ENCODE assay signal across 12 cellular contexts in genomic region chr22:19730141-19730661, GRCh38. TPM values are rescaled to one million over a fixed set of nuclear protein-coding genes. Genes with fewer than 3 reads are reported as not detected.
DNase-seq lines count a peak whose midpoint lies in the region; ATAC-seq, FAIRE-seq and TF ChIP-seq lines count a peak whose summit lies in the region.
"Had no signal": no experiment of that assay in that cellular context is flagged by ENCODE, and none has a peak within 500 bp of the region (broad histone marks: within the 10 kb centered on the region; RNA-seq: fewer than 3 reads in every experiment).

No MANE protein-coding gene starts in this region.

- no peaks in the 10 kb centered on the region for H3K9me2 ChIP-seq in OCI-LY1 (ENCODE audit: low read depth, low read length)

- no peaks in the 10 kb centered on the region for H3K79me1 ChIP-seq in H1 (ENCODE audit: low read depth, low read length)

- no peak for FAIRE-seq in H1 (lab: Jason Lieb, UNC)
- FAIRE-seq: colon, H54 had no signal

- H3K4me1 Mint-ChIP-seq in CD8-positive, alpha-beta memory T cell: peaks cover 0 to 4% (median 2%) of the 10 kb centered on the region in 3 donors

- H3K4ac ChIP-seq in H1 (replicated peaks; ENCODE audit: insufficient read length, low read depth, low read length): no peak overlapping the region

- peak overlapping the region; percentile 38 for H3K27ac ChIP-seq in CD8-positive, alpha-beta memory T cell (ENCODE audit: low read depth, low read length)
- H3K27ac ChIP-seq in OCI-LY1 (ENCODE audit: low read depth, low read length, poor library complexity, severe bottlenecking): no peak overlapping the region
- no peak overlapping the region for H3K27ac ChIP-seq in H1 (ENCODE audit: low read depth, low read length)
- no peak overlapping the region for H3K27ac ChIP-seq in osteoblast (ENCODE audit: low read depth, low read length)
- H3K27ac ChIP-seq: gastroesophageal sphincter had no signal

- TF ChIP-seq EP300 in H1 (IDR thresholded peaks at IDR 0.05; ENCODE audit: borderline replicate concordance in 1 of 2, low read depth in 2 of 2, low read length in 2 of 2): no peak

- no peak for TF ChIP-seq POLR2A in H1 (IDR thresholded peaks at IDR 0.05; ENCODE audit: control extremely low read depth in 1 of 2, low read depth in 2 of 2, low read length in 2 of 2)

- no peak overlapping the region for H3K23ac ChIP-seq in H1 (ENCODE audit: insufficient read length)

- H3K9me3 ChIP-seq in CD8-positive, alpha-beta memory T cell (ENCODE audit: low read length): no peaks in the 10 kb centered on the region
- H3K9me3 ChIP-seq in OCI-LY1 (ENCODE audit: low read length) (no peaks in the 10 kb centered on the region), H1 (ENCODE audit: insufficient read depth in 2 of 2, low read depth in 1 of 2, low read length in 1 of 2) (no peaks in the 10 kb centered on the region), osteoblast (ENCODE audit: low read depth, low read length) (no peaks in the 10 kb centered on the region), MG63 (no peaks in the 10 kb centered on the region)
- H3K9me3 ChIP-seq: gastroesophageal sphincter had no signal

- no peak overlapping the region for H3K18ac ChIP-seq in H1 (ENCODE audit: extremely low read depth, low read length)

- DNase-seq in CD8-positive, alpha-beta memory T cell: no peak
- DNase-seq in H1 (ENCODE audit: low read depth in 1 of 2, low spot score in 2 of 2) (peak in 1 of 2 experiments; percentile 54), osteoblast (ENCODE audit: insufficient read length, low spot score, missing footprints) (no peak), germinal center (ENCODE audit: low spot score) (no peak), MG63 (no peak), islet precursor cell (no peak)

- CTCF ChIA-PET in CD8-positive, alpha-beta memory T cell (lab: Charles Lee): interaction anchor here (0.6 to 6.5 kb wide), 33 partner anchors 10 to 399 kb away, joined by 3 to 111 read pairs (median 4); no protein-coding TSS in a partner anchor
- CTCF ChIA-PET in H1 (lab: Charles Lee; ENCODE audit: partially characterized antibody): interaction anchor here (0.6 to 7.0 kb wide), 63 partner anchors 9 to 1950 kb away, joined by 3 to 168 read pairs (median 4); no protein-coding TSS in a partner anchor

- no peak overlapping the region for H2BK120ac ChIP-seq in H1 (replicated peaks; ENCODE audit: low read depth, low read length)

- peaks cover 9% of the 10 kb centered on the region for H3K4me1 ChIP-seq in CD8-positive, alpha-beta memory T cell (ENCODE audit: insufficient read depth, low read length)
- H3K4me1 ChIP-seq in OCI-LY1 (ENCODE audit: insufficient read depth, low read length, severe bottlenecking) (no peaks in the 10 kb centered on the region), H1 (replicated peaks in 1 of 4; ENCODE audit: control insufficient read depth in 3 of 4, insufficient read depth in 4 of 4, low read length in 3 of 4) (peaks cover 0 to 4% (median 2%) of the 10 kb centered on the region in 4 experiments; a peak in 2 of 7 replicates), osteoblast (ENCODE audit: insufficient read depth, low read length) (no peaks in the 10 kb centered on the region)

- no peak for ATAC-seq in GM21390 (IDR thresholded peaks at IDR 0.05; ENCODE audit: unreplicated experiment)

- no peak overlapping the region for H2AFZ ChIP-seq in OCI-LY1 (ENCODE audit: low read length)
- H2AFZ ChIP-seq in H1 (ENCODE audit: low read length): no peak overlapping the region
- peak overlapping the region; percentile 91 for H2AFZ ChIP-seq in osteoblast (ENCODE audit: low read length)

- H3K4me3 ChIP-seq in CD8-positive, alpha-beta memory T cell (ENCODE audit: low read length): no peak overlapping the region
- no peak overlapping the region for H3K4me3 ChIP-seq in OCI-LY1 (ENCODE audit: low read depth, low read length, poor library complexity, severe bottlenecking)
- no peak overlapping the region for H3K4me3 ChIP-seq in H1 (ENCODE audit: extremely low read depth in 1 of 4, insufficient read depth in 2 of 4, low read depth in 3 of 4, low read length in 4 of 4)
- H3K4me3 ChIP-seq in osteoblast (ENCODE audit: insufficient read depth, low read length): no peak overlapping the region
- no peak overlapping the region for H3K4me3 ChIP-seq in MG63

- no peaks in the 10 kb centered on the region for H3K79me2 ChIP-seq in OCI-LY1 (ENCODE audit: insufficient read depth, low read length)
- no peaks in the 10 kb centered on the region for H3K79me2 ChIP-seq in H1 (ENCODE audit: control insufficient read depth in 1 of 2, insufficient read depth in 2 of 2, low read length in 2 of 2)
- H3K79me2 ChIP-seq in osteoblast (ENCODE audit: insufficient read depth, low read length): no peaks in the 10 kb centered on the region

- 0 out of 2 replicates have a peak overlapping the region, but pooled peaks have one; percentile 60 for H2BK5ac ChIP-seq in H1 (ENCODE audit: low read depth, low read length)

- peak overlapping the region; percentile 82 for H4K8ac ChIP-seq in H1 (ENCODE audit: extremely low read depth, insufficient read depth, low read length)

- no peak overlapping the region for H3K14ac ChIP-seq in H1 (ENCODE audit: insufficient read length)

- no peak overlapping the region for H2AK5ac ChIP-seq in H1 (ENCODE audit: low read depth, low read length)

- H4K91ac ChIP-seq in H1 (replicated peaks; ENCODE audit: insufficient read length, low read length): peak overlapping the region; percentile 93

- POLR2A ChIA-PET in CD8-positive, alpha-beta memory T cell (lab: Charles Lee): interaction anchor here (1.2 kb wide), 1 partner anchor 180 kb away, joined by 4 read pairs; no protein-coding TSS in a partner anchor
- POLR2A ChIA-PET in H1 (lab: Charles Lee; ENCODE audit: partially characterized antibody): interaction anchor here (0.9 to 1.2 kb wide), 2 partner anchors 180 to 223 kb away, joined by 3 read pairs; no protein-coding TSS in a partner anchor

- H2BK15ac ChIP-seq in H1 (ENCODE audit: low read length): peak overlapping the region; percentile 99; the same call in 1 of the 2 replicates

- H3K27ac Mint-ChIP-seq in CD8-positive, alpha-beta memory T cell: peak overlapping the region in 1 of 8 donors; percentile 79

- peak overlapping the region in 2 of 7 donors; percentile 23 to 69 for H3K4me3 Mint-ChIP-seq in CD8-positive, alpha-beta memory T cell

- H3K9me3 Mint-ChIP-seq in CD8-positive, alpha-beta memory T cell: no peaks in the 10 kb centered on the region

- TF ChIP-seq CTCF in OCI-LY1 (IDR thresholded peaks at IDR 0.05; ENCODE audit: low read length): no peak
- no peak for TF ChIP-seq CTCF in H1 (IDR thresholded peaks at IDR 0.05; ENCODE audit: control extremely low read depth in 1 of 3, insufficient read depth in 1 of 3, low read depth in 1 of 3, low read length in 3 of 3)
- TF ChIP-seq CTCF in osteoblast (IDR thresholded peaks at IDR 0.05; ENCODE audit: extremely low read depth, low read depth, low read length): no peak

- H3K9ac ChIP-seq in OCI-LY1 (ENCODE audit: low read length) (no peak overlapping the region), H1 (replicated peaks in 1 of 4; ENCODE audit: extremely low read depth in 1 of 4, low read depth in 3 of 4, low read length in 3 of 4) (no peak overlapping the region)

- WGBS in H1 (ENCODE audit: extremely low coverage in 1 of 2, insufficient coverage in 1 of 2, insufficient read length in 1 of 2, insufficient replicate concordance in 2 of 2, low coverage in 1 of 2, low lambda C conversion rate in 2 of 2, missing lambda C conversion rate in 1 of 2), 2 experiments: 65% methylated on average over 13 of the region's 13 CpGs; no CpG with 5 or more reads in 1 of the 2 experiments

- H3K56ac ChIP-seq in H1 (replicated peaks; ENCODE audit: insufficient read length, low read depth, low read length): no peak overlapping the region

- no peaks in the 10 kb centered on the region for H3K27me3 ChIP-seq in CD8-positive, alpha-beta memory T cell (ENCODE audit: insufficient read depth, low read length, poor library complexity, severe bottlenecking)
- H3K27me3 ChIP-seq in OCI-LY1 (ENCODE audit: insufficient read depth, low read length) (peaks cover 10% of the 10 kb centered on the region; the same call in 1 of the 2 replicates), H1 (replicated peaks in 1 of 4; ENCODE audit: control insufficient read depth in 3 of 4, extremely low read depth in 1 of 4, insufficient read depth in 3 of 4, low read length in 3 of 4) (peaks cover 21 to 52% (median 46%) of the 10 kb centered on the region in 4 experiments), osteoblast (ENCODE audit: insufficient read depth, low read length) (no peaks in the 10 kb centered on the region), MG63 (no peaks in the 10 kb centered on the region)

- no peak for TF ChIP-seq RAD21 in H1 (IDR thresholded peaks at IDR 0.05 in 1 of 2, conservative IDR thresholded peaks at IDR 0.05 in 1 of 2; ENCODE audit: low read depth in 2 of 2, low read length in 2 of 2)

- H3K23me2 ChIP-seq in H1 (ENCODE audit: low read depth, low read length): no peaks in the 10 kb centered on the region

- H3K36me3 Mint-ChIP-seq in CD8-positive, alpha-beta memory T cell: no peaks in the 10 kb centered on the region

- H4K5ac ChIP-seq in H1 (ENCODE audit: insufficient read length, low read depth, low read length): peak overlapping the region; percentile 61

- no peaks in the 10 kb centered on the region for H3F3A ChIP-seq in OCI-LY1 (ENCODE audit: insufficient read depth, low read length)

- no peaks in the 10 kb centered on the region for H3K36me3 ChIP-seq in CD8-positive, alpha-beta memory T cell (ENCODE audit: insufficient read depth, low read length)
- H3K36me3 ChIP-seq in OCI-LY1 (ENCODE audit: insufficient read depth, low read length) (no peaks in the 10 kb centered on the region), H1 (ENCODE audit: control insufficient read depth in 2 of 4, insufficient read depth in 4 of 4, low read length in 3 of 4) (no peaks in the 10 kb centered on the region), osteoblast (ENCODE audit: insufficient read depth, low read length) (no peaks in the 10 kb centered on the region), MG63 (no peaks in the 10 kb centered on the region)
- H3K36me3 ChIP-seq: gastroesophageal sphincter had no signal

- peaks cover 5 to 6% of the 10 kb centered on the region in 2 donors for H3K27me3 Mint-ChIP-seq in CD8-positive, alpha-beta memory T cell

- no peak overlapping the region for H2BK20ac ChIP-seq in H1 (ENCODE audit: low read length)

- H3K4me2 ChIP-seq in OCI-LY1 (ENCODE audit: low read length): peak overlapping the region; percentile 59; the same call in 1 of the 2 replicates
- no peak overlapping the region for H3K4me2 ChIP-seq in H1 (ENCODE audit: insufficient read depth in 1 of 2, low read depth in 2 of 2, low read length in 2 of 2)
- peak overlapping the region; percentile 84 for H3K4me2 ChIP-seq in osteoblast (ENCODE audit: insufficient read depth, low read length)

- H2BK12ac ChIP-seq in H1 (ENCODE audit: low read depth, low read length): peak overlapping the region; percentile 97; the same call in 1 of the 2 replicates

- H4K20me1 ChIP-seq in OCI-LY1 (ENCODE audit: insufficient read depth, low read length): no peaks in the 10 kb centered on the region
- peaks cover 0 to 11% of the 10 kb centered on the region in 2 experiments for H4K20me1 ChIP-seq in H1 (replicated peaks in 1 of 2; ENCODE audit: control insufficient read depth in 1 of 2, insufficient read depth in 2 of 2, low read length in 2 of 2)
- no peaks in the 10 kb centered on the region for H4K20me1 ChIP-seq in osteoblast (ENCODE audit: insufficient read depth, low read length)

RNA-seq across cellular contexts. Expression of gene GP1BB, which starts 6.9 kb away (rescaled TPM):
- total RNA-seq in CD8-positive, alpha-beta memory T cell: not detected
- polyA plus RNA-seq in CD8-positive, alpha-beta memory T cell: not detected
- not detected in 2 replicates for total RNA-seq in H1 (2021; fragmentation: NEBNext Ultra II Directional; extraction: Animal tissue kit (Norgen Biotek cat#: 25700))
- polyA plus RNA-seq in H1 (2011; rRNA removed): 0.36 and 0.66 TPM in 2 replicates
- 0.27 TPM for polyA plus RNA-seq in H1 (2011; cell fraction: cytosol; rRNA removed)
- polyA plus RNA-seq in H1 (2011; cell fraction: nucleus; rRNA removed): 2.4 TPM
- polyA plus RNA-seq in H1 (2012, experiment 1 of 2): 0.38 to 0.69 TPM (median 0.55 TPM) in 3 of 4 replicates, not detected in the other
- not detected for polyA plus RNA-seq in H1 (2012, experiment 2 of 2)
- 0.36 TPM for polyA plus RNA-seq in H1 (2013, experiment 1 of 2)
- polyA plus RNA-seq in H1 (2013, experiment 2 of 2): 0.83 TPM
- not detected in 2 replicates for polyA minus RNA-seq in H1 (2011; rRNA and poly(A)+ RNA removed)
- not detected for polyA minus RNA-seq in H1 (2011; cell fraction: cytosol; rRNA and poly(A)+ RNA removed)
- polyA minus RNA-seq in H1 (2011; cell fraction: nucleus; rRNA and poly(A)+ RNA removed): 0.60 TPM
- total RNA-seq in osteoblast: 0.88 and 1.8 TPM in 2 replicates
- total RNA-seq in MG63 (2014; rRNA removed; shearing (Covaris generic); ENCODE audit: low replicate concordance): 3.5 and 15.9 TPM in 2 replicates
- total RNA-seq: renal cortical epithelial cell had no signal

RNA-seq across cellular contexts. Expression of gene SEPTIN5, which starts 15.9 kb away (rescaled TPM):
- under 1 TPM; 0.20 to 0.38 TPM for total RNA-seq in CD8-positive, alpha-beta memory T cell
- polyA plus RNA-seq in CD8-positive, alpha-beta memory T cell: not detected
- total RNA-seq in H1 (2021; fragmentation: NEBNext Ultra II Directional; extraction: Animal tissue kit (Norgen Biotek cat#: 25700)): 7.8 and 8.6 TPM in 2 replicates
- 6.0 and 9.1 TPM in 2 replicates for polyA plus RNA-seq in H1 (2011; rRNA removed)
- polyA plus RNA-seq in H1 (2011; cell fraction: cytosol; rRNA removed): 6.7 TPM
- 18.5 TPM for polyA plus RNA-seq in H1 (2011; cell fraction: nucleus; rRNA removed)
- 5.8 to 13.4 TPM (median 10.9 TPM) in 4 replicates for polyA plus RNA-seq in H1 (2012, experiment 1 of 2)
- 8.4 TPM for polyA plus RNA-seq in H1 (2012, experiment 2 of 2)
- 9.7 TPM for polyA plus RNA-seq in H1 (2013, experiment 1 of 2)
- polyA plus RNA-seq in H1 (2013, experiment 2 of 2): 9.0 TPM
- 7.3 and 8.0 TPM in 2 replicates for polyA minus RNA-seq in H1 (2011; rRNA and poly(A)+ RNA removed)
- polyA minus RNA-seq in H1 (2011; cell fraction: cytosol; rRNA and poly(A)+ RNA removed): 2.3 TPM
- polyA minus RNA-seq in H1 (2011; cell fraction: nucleus; rRNA and poly(A)+ RNA removed): 8.8 TPM
- total RNA-seq in osteoblast: 11.2 and 14.5 TPM in 2 replicates
- 18.9 and 30.7 TPM in 2 replicates for total RNA-seq in MG63 (2014; rRNA removed; shearing (Covaris generic); ENCODE audit: low replicate concordance)

RNA-seq across cellular contexts. Expression of gene TBX1, which starts 30.4 kb away (rescaled TPM):
- total RNA-seq in CD8-positive, alpha-beta memory T cell: not detected
- polyA plus RNA-seq in CD8-positive, alpha-beta memory T cell: not detected
- 0.28 and 0.38 TPM in 2 replicates for total RNA-seq in H1 (2021; fragmentation: NEBNext Ultra II Directional; extraction: Animal tissue kit (Norgen Biotek cat#: 25700))
- polyA plus RNA-seq in H1 (2011; rRNA removed): not detected in 2 replicates
- not detected for polyA plus RNA-seq in H1 (2011; cell fraction: cytosol; rRNA removed)
- polyA plus RNA-seq in H1 (2011; cell fraction: nucleus; rRNA removed): not detected
- not detected in 4 replicates for polyA plus RNA-seq in H1 (2012, experiment 1 of 2)
- 0.10 TPM for polyA plus RNA-seq in H1 (2012, experiment 2 of 2)
- polyA plus RNA-seq in H1 (2013, experiment 1 of 2): 0.14 TPM
- 0.09 TPM for polyA plus RNA-seq in H1 (2013, experiment 2 of 2)
- not detected in 2 replicates for polyA minus RNA-seq in H1 (2011; rRNA and poly(A)+ RNA removed)
- not detected for polyA minus RNA-seq in H1 (2011; cell fraction: cytosol; rRNA and poly(A)+ RNA removed)
- polyA minus RNA-seq in H1 (2011; cell fraction: nucleus; rRNA and poly(A)+ RNA removed): not detected
- total RNA-seq in osteoblast: under 0.01 TPM in 1 of 2 replicates, not detected in the other
- 16.3 and 16.5 TPM in 2 replicates for total RNA-seq in MG63 (2014; rRNA removed; shearing (Covaris generic); ENCODE audit: low replicate concordance)

Comparison
In these comparisons a context has a peak if more than half of its experiments do, and no peak if none do; other contexts are left out.
1. H3K4me2 ChIP-seq: peak in OCI-LY1 (single experiment) and osteoblast (single experiment); none in H1 (0 of 2).
2. RNA of gene TBX1, which starts 30.4 kb away (total RNA-seq): 16.3 to 16.5 TPM in MG63; 0.28 to 0.38 TPM in H1, not detected in CD8-positive, alpha-beta memory T cell and under 0.01 TPM in osteoblast; every median in the first group is over 10 times any median in the second.